Comparison of ENCODE assay signal across 8 cellular contexts in genomic region chr6:31663961-31664789, GRCh38. TPM values are rescaled to one million over a fixed set of nuclear protein-coding genes. Genes with fewer than 3 reads are reported as not detected.
A peak's percentile ranks its signal among the peaks of the same experiment; 100 is the strongest.
DNase-seq lines count a peak whose midpoint lies in the region; ATAC-seq and TF ChIP-seq lines count a peak whose summit lies in the region.

No MANE protein-coding gene starts in this region.

- H3K9me3 ChIP-seq in adrenal gland (replicated peaks in 1 of 3) (no peaks in the 10 kb centered on the region), iPS-20b (ENCODE audit: insufficient read depth, low read depth, low read length) (no peaks in the 10 kb centered on the region)

- no peak for ATAC-seq in stimulated activated naive CD8-positive, alpha-beta T cell treated with anti-CD3 and anti-CD28 coated beads, Interleukin-15, Interleukin-2, amounts not matched to agents 100 U/mL and 50 U/mL, for 24 hours
- no peak for ATAC-seq in GM18498 (IDR thresholded peaks at IDR 0.05; ENCODE audit: unreplicated experiment)
- no peak for ATAC-seq in left lobe of liver

- H3K9ac ChIP-seq in iPS-20b (ENCODE audit: low read depth, low read length) = peak overlapping the region; percentile 98

- peak overlapping the region; percentile 83 to 96 (median 89) for H3K27ac ChIP-seq in adrenal gland
- peak overlapping the region; percentile 98 for H3K27ac ChIP-seq in iPS-20b (ENCODE audit: low read length)

- H3K27me3 ChIP-seq in adrenal gland = no peaks in the 10 kb centered on the region
- H3K27me3 ChIP-seq in iPS-20b (ENCODE audit: insufficient read depth, low read length) = no peaks in the 10 kb centered on the region

- 17 to 30% (median 21%) methylated on average over 12 to 17 of the region's 17 CpGs for WGBS in adrenal gland, 4 donors

- intact Hi-C loops in adrenal gland (cut with DNase I) = no loop called here

- H3K4me3 ChIP-seq in LNCaP clone FGC (ENCODE audit: low read depth, low read length) = peak overlapping the region; percentile 76
- peak overlapping the region in 2 of 4 donors; percentile 69 to 95 for H3K4me3 ChIP-seq in adrenal gland
- H3K4me3 ChIP-seq in iPS-20b (ENCODE audit: low read length) = peak overlapping the region; percentile 96

- DNase-seq in DMS 273 (lab: John Stamatoyannopoulos, UW; ENCODE audit: unreplicated experiment) (peak; percentile 70), LNCaP clone FGC (ENCODE audit: low read depth) (no peak), adrenal gland (peak in 6 of 7 donors; percentile 48 to 77 (median 58)), left lobe of liver (ENCODE audit: low spot score) (no peak), NCI-H1105 (lab: John Stamatoyannopoulos, UW) (no peak)
- DNase-seq in stimulated activated naive CD8-positive, alpha-beta T cell treated with anti-CD3 and anti-CD28 coated beads, Interleukin-15, Interleukin-2, amounts not matched to agents 100 U/mL and 50 U/mL, for 24 hours = peak; percentile 32

- H3K36me3 ChIP-seq in adrenal gland (replicated peaks in 1 of 2) (peaks cover 0 to 32% of the 10 kb centered on the region in 2 donors), iPS-20b (ENCODE audit: insufficient read depth, low read depth, low read length) (peaks cover 52% of the 10 kb centered on the region)

- H3K4me1 ChIP-seq in adrenal gland (replicated peaks in 1 of 2) (peaks cover 14 to 51% of the 10 kb centered on the region in 2 donors), iPS-20b (ENCODE audit: insufficient read depth, low read length) (peaks cover 10% of the 10 kb centered on the region; the same call in 1 of the 2 replicates)

- TF ChIP-seq CTCF in LNCaP clone FGC (IDR thresholded peaks at IDR 0.05; ENCODE audit: control insufficient read depth, extremely low read depth, insufficient read depth) (no peak), adrenal gland (IDR thresholded peaks at IDR 0.05) (no peak)

- no peak for TF ChIP-seq POLR2A in adrenal gland (IDR thresholded peaks at IDR 0.05)

RNA-seq across cellular contexts. Expression of gene GPANK1, which starts 0.6 kb away (rescaled TPM):
- 10 to 100 TPM; 10.2 to 61.2 (median 17.4) TPM for total RNA-seq in adrenal gland
- polyA plus RNA-seq in adrenal gland = 10 to 100 TPM in 2 of 3 donors, 1 to 10 TPM in 1; 7.4 to 18.3 (median 17.6) TPM
- 7.7 TPM for total RNA-seq in left lobe of liver

RNA-seq across cellular contexts. Expression of gene CSNK2B, which starts 1.7 kb away (rescaled TPM):
- total RNA-seq in adrenal gland (100 to 1,000 TPM; 142 to 324 (median 206) TPM), left lobe of liver (45.8 TPM)
- 100 to 1,000 TPM; 171 to 239 (median 236) TPM for polyA plus RNA-seq in adrenal gland

RNA-seq across cellular contexts. Expression of gene C6orf47, which starts 3.6 kb away (rescaled TPM):
- total RNA-seq in adrenal gland (10 to 100 TPM; 23.8 to 37.0 (median 27.4) TPM), left lobe of liver (7.9 TPM)
- 10 to 100 TPM; 17.9 to 23.6 (median 20.0) TPM for polyA plus RNA-seq in adrenal gland

RNA-seq across cellular contexts. Expression of gene LY6G5B, which starts 5.6 kb away (rescaled TPM):
- total RNA-seq in adrenal gland = 10 to 100 TPM in 1 of 8 donors, 1 to 10 TPM in 5, under 1 TPM in 2; 0.48 to 13.3 (median 3.2) TPM
- polyA plus RNA-seq in adrenal gland = 10 to 100 TPM in 1 of 3 donors, 1 to 10 TPM in 2; 4.2 to 13.4 (median 8.1) TPM
- 4.0 TPM for total RNA-seq in left lobe of liver

RNA-seq across cellular contexts. Expression of gene APOM, which starts 8.5 kb away (rescaled TPM):
- total RNA-seq in adrenal gland (1 to 10 TPM in 7 of 8 donors, not detected in 1; 2.3 to 4.7 (median 4.0) TPM), left lobe of liver (97.1 TPM)
- 10 to 100 TPM in 2 of 3 donors, 1 to 10 TPM in 1; 6.4 to 18.2 (median 10.7) TPM for polyA plus RNA-seq in adrenal gland

Comparison
In these comparisons a context has a peak if more than half of its experiments do, and no peak if none do; other contexts are left out.
1. DNase-seq: peak in DMS 273 (single experiment), adrenal gland (6 of 7) and stimulated activated naive CD8-positive, alpha-beta T cell treated with anti-CD3 and anti-CD28 coated beads, Interleukin-15, Interleukin-2, amounts not matched to agents 100 U/mL and 50 U/mL, for 24 hours (single experiment); none in LNCaP clone FGC (single experiment), left lobe of liver (single experiment) and NCI-H1105 (single experiment).